ENCODE assay signal across 22 cellular contexts in genomic region chr12:117009759-117010158, GRCh38.
"Had no signal": no experiment of that assay in that cellular context is flagged by ENCODE, and none has a peak within 500 bp of the region (broad histone marks: within the 10 kb centered on the region; RNA-seq: fewer than 3 reads in every experiment).

No MANE protein-coding gene starts in this region.

- H3K27me3 ChIP-seq: foreskin keratinocyte, vagina had no signal

- H3K9me3 Mint-ChIP-seq: type B pancreatic cell had no signal

- H3K27ac Mint-ChIP-seq: activated CD4-positive, alpha-beta memory T cell treated with anti-CD3 and anti-CD28 coated beads for 36 hours; activated T-cell treated with anti-CD3 and anti-CD28 coated beads, Interleukin-2, amount 50 U/mL, for 72 hours; dendritic cell treated with granulocyte-macrophage colony-stimulating factor and Interleukin-4, amounts not matched to agents 40 ng/mL and 50 ng/mL, for 4 days; naive B cell; T-helper 1 cell treated with Interleukin-12 subunit alpha and Interleukin-12 subunit beta and Interleukin-4 antibody, amounts not matched to agents 30 μg/mL and 1 μg/mL, for 36 hours; type B pancreatic cell had no signal

- H3K4me1 Mint-ChIP-seq: naive B cell had no signal

- H3K27me3 Mint-ChIP-seq: activated CD4-positive, alpha-beta memory T cell treated with anti-CD3 and anti-CD28 coated beads for 36 hours; brain; dendritic cell treated with granulocyte-macrophage colony-stimulating factor and Interleukin-4, amounts not matched to agents 40 ng/mL and 50 ng/mL, for 4 days; naive B cell; stimulated activated naive B cell treated with anti-CD40 and anti-IgM and Interleukin-4, amounts not matched to agents 10 μg/mL and 1 μg/mL and 100 μg/mL, for 72 hours; type B pancreatic cell had no signal

- H3K9me3 ChIP-seq: vagina had no signal

- H3K4me1 ChIP-seq: lower lobe of right lung had no signal

- H3K4me3 Mint-ChIP-seq: activated CD4-positive, alpha-beta memory T cell treated with anti-CD3 and anti-CD28 coated beads for 36 hours; activated T-cell treated with anti-CD3 and anti-CD28 coated beads, Interleukin-2, amount 50 U/mL, for 72 hours; brain; dendritic cell treated with granulocyte-macrophage colony-stimulating factor and Interleukin-4, amounts not matched to agents 40 ng/mL and 50 ng/mL, for 4 days; naive B cell; neural crest cell; stimulated activated naive B cell treated with anti-CD40 and anti-IgM and Interleukin-4, amounts not matched to agents 10 μg/mL and 1 μg/mL and 100 μg/mL, for 72 hours; T-helper 1 cell treated with Interleukin-12 subunit alpha and Interleukin-12 subunit beta and Interleukin-4 antibody, amounts not matched to agents 30 μg/mL and 1 μg/mL, for 36 hours; type B pancreatic cell had no signal

- H3K4me3 ChIP-seq: lower lobe of right lung, vagina had no signal

- H3K27ac ChIP-seq: foreskin keratinocyte, lower lobe of right lung, vagina had no signal

- ATAC-seq: activated T-cell treated with anti-CD3 and anti-CD28 coated beads, Interleukin-2, amount 50 U/mL, for 72 hours; foreskin keratinocyte; lower lobe of right lung; sciatic nerve; stimulated activated naive B cell treated with anti-CD40 and anti-IgM and Interleukin-4, amounts not matched to agents 10 μg/mL and 1 μg/mL and 100 μg/mL, for 72 hours had no signal

- DNase-seq: activated CD4-positive, alpha-beta memory T cell treated with anti-CD3 and anti-CD28 coated beads for 36 hours; activated CD4-positive, alpha-beta T cell treated with anti-CD3 and anti-CD28 coated beads for 48 hours; activated effector memory CD4-positive, alpha-beta T cell treated with Interleukin-2 at 50 U/mL for 16 hours; activated naive CD4-positive, alpha-beta T cell treated with anti-CD3 and anti-CD28 coated beads, Interleukin-2, amount 50 U/mL, for 16 hours; activated T-cell treated with anti-CD3 and anti-CD28 coated beads, Interleukin-2, amount 50 U/mL, for 72 hours; aorta; effector CD4-positive, alpha-beta T cell; erythroblast; foreskin keratinocyte; kidney; lower lobe of right lung; naive B cell; small intestine; stimulated activated CD4-positive, alpha-beta T cell treated with anti-CD3 and anti-CD28 coated beads, Interleukin-15, amount 100 ng/mL, for 24 hours; stimulated activated naive B cell treated with anti-CD40 and anti-IgM and Interleukin-4, amounts not matched to agents 10 μg/mL and 1 μg/mL and 100 μg/mL, for 72 hours had no signal
